Comparison of ENCODE assay signal across 8 cellular contexts in genomic region chr11:3164540-3165151, GRCh38. TPM values are rescaled to one million over a fixed set of nuclear protein-coding genes. Genes with fewer than 3 reads are reported as not detected.
DNase-seq lines count a peak whose midpoint lies in the region; ATAC-seq lines count a peak whose summit lies in the region.

No MANE protein-coding gene starts in this region.

- H3K27me3 Mint-ChIP-seq in activated T-cell treated with anti-CD3 and anti-CD28 coated beads, Interleukin-2, amount 50 U/mL, for 72 hours (ENCODE audit: low read depth): peaks cover 14% of the 10 kb centered on the region

- intact Hi-C loops in left cardiac atrium (cut with DNase I): loop anchor here in 1 of 2 donors (5.0 kb wide), 1 partner anchor 37 kb away; no protein-coding TSS in a partner anchor

- ATAC-seq in activated T-cell treated with anti-CD3 and anti-CD28 coated beads, Interleukin-2, amount 50 U/mL, for 72 hours (replicated peaks in 1 of 2): peak; percentile 26 to 48
- ATAC-seq in left cardiac atrium: peak; percentile 3 to 14

- peak overlapping the region; percentile 53 to 70 for H3K4me3 Mint-ChIP-seq in activated T-cell treated with anti-CD3 and anti-CD28 coated beads, Interleukin-2, amount 50 U/mL, for 72 hours

- H3K9me3 Mint-ChIP-seq in activated T-cell treated with anti-CD3 and anti-CD28 coated beads, Interleukin-2, amount 50 U/mL, for 72 hours: no peaks in the 10 kb centered on the region

- H3K27ac Mint-ChIP-seq in activated T-cell treated with anti-CD3 and anti-CD28 coated beads, Interleukin-2, amount 50 U/mL, for 72 hours: no peak overlapping the region

- H3K4me1 Mint-ChIP-seq in activated T-cell treated with anti-CD3 and anti-CD28 coated beads, Interleukin-2, amount 50 U/mL, for 72 hours (ENCODE audit: low read depth): peaks cover 30% of the 10 kb centered on the region

- DNase-seq in GM03348 (ENCODE audit: low spot score): peak; percentile 69
- no peak for DNase-seq in activated T-cell treated with anti-CD3 and anti-CD28 coated beads, Interleukin-2, amount 50 U/mL, for 72 hours
- DNase-seq in left cardiac atrium: peak; percentile 40
- peak; percentile 69 for DNase-seq in retina
- DNase-seq in NCI-H1105 treated with DMSO at 0.1 percent for 48 hours (lab: John Stamatoyannopoulos, UW): no peak
- no peak for DNase-seq in activated CD4-positive, alpha-beta T cell treated with anti-CD3 and anti-CD28 coated beads for 48 hours
- no peak for DNase-seq in activated gamma-delta T cell treated with Interleukin-2 at 50 U/mL for 16 hours
- DNase-seq in AG08395 (ENCODE audit: low spot score): no peak

- H3K36me3 Mint-ChIP-seq in activated T-cell treated with anti-CD3 and anti-CD28 coated beads, Interleukin-2, amount 50 U/mL, for 72 hours (ENCODE audit: insufficient read depth in 2 of 2): no peaks in the 10 kb centered on the region

RNA-seq across cellular contexts. Expression of gene OSBPL5, which starts 0.5 kb away (rescaled TPM):
- 1 to 10 TPM; 6.3 to 7.0 TPM for total RNA-seq in activated T-cell treated with anti-CD3 and anti-CD28 coated beads, Interleukin-2, amount 50 U/mL, for 72 hours
- 10 to 100 TPM; 17.3 to 21.0 TPM for total RNA-seq in left cardiac atrium

RNA-seq across cellular contexts. Expression of gene MRGPRG, which starts 54.0 kb away (rescaled TPM):
- not detected for total RNA-seq in activated T-cell treated with anti-CD3 and anti-CD28 coated beads, Interleukin-2, amount 50 U/mL, for 72 hours
- not detected for total RNA-seq in left cardiac atrium

Comparison
In these comparisons a context has a peak if more than half of its experiments do, and no peak if none do; other contexts are left out.
1. DNase-seq: peak in GM03348 (single experiment), left cardiac atrium (single experiment) and retina (single experiment); none in activated T-cell treated with anti-CD3 and anti-CD28 coated beads, Interleukin-2, amount 50 U/mL, for 72 hours (0 of 2), NCI-H1105 treated with DMSO at 0.1 percent for 48 hours (single experiment), activated CD4-positive, alpha-beta T cell treated with anti-CD3 and anti-CD28 coated beads for 48 hours (single experiment), activated gamma-delta T cell treated with Interleukin-2 at 50 U/mL for 16 hours (single experiment) and AG08395 (single experiment).